Comparison of ENCODE assay signal across 1 cellular context in the genomic region with DNA sequence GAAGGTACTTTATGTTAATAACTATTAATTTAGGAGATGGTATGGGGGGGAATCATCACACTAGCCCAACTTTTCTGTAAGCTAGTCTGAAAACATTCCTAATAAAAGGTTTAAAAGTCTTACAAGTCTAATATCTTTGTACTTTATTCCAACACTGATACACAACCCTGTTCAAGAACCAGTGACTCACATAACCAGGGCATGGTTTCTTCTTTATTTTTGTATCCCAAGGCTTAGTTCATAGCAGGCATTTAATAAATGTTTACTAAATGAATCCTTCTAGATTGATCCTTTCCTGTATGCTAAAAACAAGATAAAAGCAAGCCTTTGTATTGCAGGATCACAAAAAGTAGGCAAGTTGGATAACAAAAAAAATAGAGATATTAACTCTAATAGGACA.
TF ChIP-seq lines count a peak whose summit lies in the region.

No MANE protein-coding gene starts in this region.

TF ChIP-seq in IMR-90, 13 proteins besides CTCF, POLR2A, EP300 and RAD21:
- no peak for TF ChIP-seq BHLHE40 (IDR thresholded peaks at IDR 0.05; ENCODE audit: low read depth, low read length)
- no peak for TF ChIP-seq RFX5 (IDR thresholded peaks at IDR 0.05; ENCODE audit: low read depth, low read length)
- TF ChIP-seq RCOR1 (IDR thresholded peaks at IDR 0.05; ENCODE audit: insufficient replicate concordance, low read length), result no peak
- no peak for TF ChIP-seq CEBPB (IDR thresholded peaks at IDR 0.05; ENCODE audit: low read depth, low read length)
- no peak for TF ChIP-seq MXI1 (IDR thresholded peaks at IDR 0.05; ENCODE audit: borderline replicate concordance, low read depth, low read length)
- no peak for TF ChIP-seq CHD1 (IDR thresholded peaks at IDR 0.05; ENCODE audit: low read depth, low read length)
- TF ChIP-seq FOS (IDR thresholded peaks at IDR 0.05; ENCODE audit: low read depth, low read length), result no peak
- TF ChIP-seq, protein P1, sequence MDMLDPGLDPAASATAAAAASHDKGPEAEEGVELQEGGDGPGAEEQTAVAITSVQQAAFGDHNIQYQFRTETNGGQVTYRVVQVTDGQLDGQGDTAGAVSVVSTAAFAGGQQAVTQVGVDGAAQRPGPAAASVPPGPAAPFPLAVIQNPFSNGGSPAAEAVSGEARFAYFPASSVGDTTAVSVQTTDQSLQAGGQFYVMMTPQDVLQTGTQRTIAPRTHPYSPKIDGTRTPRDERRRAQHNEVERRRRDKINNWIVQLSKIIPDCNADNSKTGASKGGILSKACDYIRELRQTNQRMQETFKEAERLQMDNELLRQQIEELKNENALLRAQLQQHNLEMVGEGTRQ (IDR thresholded peaks at IDR 0.05; ENCODE audit: low read depth, low read length), result no peak
- TF ChIP-seq MAZ (IDR thresholded peaks at IDR 0.05; ENCODE audit: borderline replicate concordance, low read depth, low read length), result no peak
- TF ChIP-seq MAFK (IDR thresholded peaks at IDR 0.05; ENCODE audit: low read depth, low read length), result no peak
- TF ChIP-seq, protein P2, sequence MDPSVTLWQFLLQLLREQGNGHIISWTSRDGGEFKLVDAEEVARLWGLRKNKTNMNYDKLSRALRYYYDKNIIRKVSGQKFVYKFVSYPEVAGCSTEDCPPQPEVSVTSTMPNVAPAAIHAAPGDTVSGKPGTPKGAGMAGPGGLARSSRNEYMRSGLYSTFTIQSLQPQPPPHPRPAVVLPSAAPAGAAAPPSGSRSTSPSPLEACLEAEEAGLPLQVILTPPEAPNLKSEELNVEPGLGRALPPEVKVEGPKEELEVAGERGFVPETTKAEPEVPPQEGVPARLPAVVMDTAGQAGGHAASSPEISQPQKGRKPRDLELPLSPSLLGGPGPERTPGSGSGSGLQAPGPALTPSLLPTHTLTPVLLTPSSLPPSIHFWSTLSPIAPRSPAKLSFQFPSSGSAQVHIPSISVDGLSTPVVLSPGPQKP (IDR thresholded peaks at IDR 0.05; ENCODE audit: borderline replicate concordance, low read depth, low read length), result no peak
- no peak for TF ChIP-seq NFE2L2 (IDR thresholded peaks at IDR 0.05; ENCODE audit: low read depth, low read length)
- no peak for TF ChIP-seq SMC3 (IDR thresholded peaks at IDR 0.05; ENCODE audit: low read depth, low read length)
